8 cellular contexts compared by ENCODE assay signal in the genomic region with DNA sequence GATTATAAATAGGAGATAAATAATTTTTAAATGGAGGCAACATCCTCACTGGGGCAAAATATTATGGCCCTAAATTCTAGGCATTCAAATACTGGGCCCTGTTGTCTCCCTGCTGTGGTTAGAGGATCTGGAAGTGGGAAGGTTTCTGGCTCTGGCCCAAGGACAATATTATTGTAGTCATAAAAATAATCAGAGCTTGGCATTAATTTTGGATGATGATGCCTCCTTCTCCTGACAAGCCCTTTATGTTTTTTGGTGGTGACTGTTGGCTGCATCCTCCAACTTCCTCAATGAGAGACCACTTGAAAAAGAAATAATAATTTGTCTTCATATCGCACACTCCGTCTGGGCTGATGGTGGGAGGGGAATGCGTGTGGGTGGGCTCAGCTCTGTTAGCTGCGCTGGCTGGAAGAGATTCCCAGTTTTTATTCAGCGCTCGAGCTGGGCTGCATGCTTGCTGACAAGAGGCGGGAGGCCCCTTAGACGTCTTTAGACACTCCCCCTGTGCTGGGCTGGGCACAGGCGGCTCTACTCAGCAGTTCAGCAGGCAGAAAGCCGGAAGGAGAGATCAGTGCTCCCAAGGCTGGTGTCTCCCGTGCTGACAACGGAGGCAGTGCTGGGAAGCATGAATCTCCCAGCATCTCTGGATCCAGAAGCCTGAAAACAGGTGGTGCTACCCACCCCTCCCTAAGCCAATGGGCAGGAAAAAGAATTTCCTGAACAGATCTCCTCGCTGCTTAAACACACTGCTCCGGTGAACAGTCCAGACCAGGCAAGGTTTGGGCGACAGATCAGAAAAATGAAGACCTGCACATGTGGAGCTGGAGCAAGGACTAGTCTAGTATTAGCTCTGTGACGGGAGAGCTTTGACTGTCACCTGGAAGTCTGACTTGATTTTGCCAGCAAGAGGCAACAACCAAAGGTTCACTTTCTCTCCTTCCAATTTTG.
DNase-seq lines count a peak whose midpoint lies in the region; ATAC-seq, FAIRE-seq and TF ChIP-seq lines count a peak whose summit lies in the region.

No MANE protein-coding gene starts in this region.

- H3K79me2 ChIP-seq in GM12878 (ENCODE audit: control insufficient read depth, insufficient read depth, low read length), result no peaks in the 10 kb centered on the region
- H3K79me2 ChIP-seq in keratinocyte (ENCODE audit: control insufficient read depth, insufficient read depth, low read length), result no peaks in the 10 kb centered on the region

- H3K4me2 ChIP-seq in GM12878 (ENCODE audit: control insufficient read depth, insufficient read depth) (no peak overlapping the region), keratinocyte (ENCODE audit: control insufficient read depth, extremely low read depth, insufficient read depth, low read depth, low read length) (peak overlapping the region; percentile 24)

- H3K27me3 ChIP-seq in GM12878 (replicated peaks in 1 of 2; ENCODE audit: control insufficient read depth in 2 of 2, insufficient read depth in 2 of 2, low read length in 1 of 2) (no peaks in the 10 kb centered on the region; a peak in 1 of 4 replicates), keratinocyte (ENCODE audit: control insufficient read depth, extremely low read depth, insufficient read depth, low read length) (no peaks in the 10 kb centered on the region)

- H4K20me1 ChIP-seq in GM12878 (ENCODE audit: control insufficient read depth, insufficient read depth) (no peaks in the 10 kb centered on the region), keratinocyte (ENCODE audit: control insufficient read depth, extremely low read depth, insufficient read depth, low read length) (no peaks in the 10 kb centered on the region)

- H3K27ac Mint-ChIP-seq in immature natural killer cell, result no peak overlapping the region

- H3K9me3 Mint-ChIP-seq in immature natural killer cell, result no peaks in the 10 kb centered on the region

- H3K9ac ChIP-seq in GM12878 (ENCODE audit: control insufficient read depth, insufficient read depth, low read length) (no peak overlapping the region), keratinocyte (ENCODE audit: control insufficient read depth, extremely low read depth, insufficient read depth, low read length) (no peak overlapping the region)

- peaks cover 17% of the 10 kb centered on the region for H3K4me1 ChIP-seq in GM12878 (ENCODE audit: control insufficient read depth, insufficient read depth, low read length)
- H3K4me1 ChIP-seq in keratinocyte (ENCODE audit: control insufficient read depth, extremely low read depth, insufficient read depth, low read length), result peaks cover 38% of the 10 kb centered on the region

- TF ChIP-seq CTCF in GM12878 (IDR thresholded peaks at IDR 0.05 in 2 of 3, conservative IDR thresholded peaks at IDR 0.05 in 1 of 3; ENCODE audit: control insufficient read depth in 2 of 3, extremely low read depth in 1 of 3, insufficient read depth in 1 of 3, low read depth in 3 of 3, low read length in 3 of 3) (no peak), keratinocyte (optimal IDR thresholded peaks at IDR 0.05 in 1 of 3, IDR thresholded peaks at IDR 0.05 in 1 of 3, conservative IDR thresholded peaks at IDR 0.05 in 1 of 3; ENCODE audit: extremely low read depth in 1 of 3, insufficient read depth in 2 of 3, low read length in 3 of 3) (no peak)

- SMC1A ChIA-PET in GM12878 (lab: Charles Lee; ENCODE audit: uncharacterized antibody, unreplicated experiment), result interaction anchor here (6.6 kb wide), 1 partner anchor 14 kb away, joined by 56 read pairs; no protein-coding TSS in a partner anchor

- intact Hi-C loops in GM12878 (cut with micrococcal nuclease; ENCODE audit: unreplicated experiment), result no loop called here

- FAIRE-seq in GM12878 (lab: Jason Lieb, UNC), result no peak
- no peak for FAIRE-seq in keratinocyte (lab: Jason Lieb, UNC)

- H3K27me3 Mint-ChIP-seq in immature natural killer cell (ENCODE audit: low read depth in 3 of 3), result peaks cover 7 to 10% (median 8%) of the 10 kb centered on the region in 3 donors

- no TSS peak for BruUV-seq in GM12878 (replicated peaks; lab: Mats Ljungman, UMichigan)

- TF ChIP-seq RAD21 in GM12878 (IDR thresholded peaks at IDR 0.05; ENCODE audit: insufficient read depth, low read depth, low read length), result no peak

- peak; percentile 71 for ATAC-seq in GM12878

- in situ Hi-C loops in GM12878 (cut with MboI), result no loop called here

- POLR2A ChIA-PET in GM12878 (lab: Charles Lee), result no interaction called here

- H3K4me3 Mint-ChIP-seq in immature natural killer cell, result peak overlapping the region in 1 of 5 donors; percentile 2

- WGBS in GM12878 (ENCODE audit: insufficient coverage, insufficient replicate concordance, low lambda C conversion rate, missing lambda C conversion rate), result 4% methylated on average over 16 of the region's 16 CpGs

- RAD21 ChIA-PET in GM12878 (lab: Charles Lee; ENCODE audit: unreplicated experiment), result interaction anchor here (1.2 to 1.4 kb wide), 2 partner anchors 14 to 52 kb away, joined by 4 to 6 read pairs; no protein-coding TSS in a partner anchor

- H3K9me1 ChIP-seq in keratinocyte (ENCODE audit: control insufficient read depth, extremely low read depth, insufficient read depth, low read length), result no peaks in the 10 kb centered on the region

- H3K27ac ChIP-seq in GM12878 (ENCODE audit: control insufficient read depth, insufficient read depth) (no peak overlapping the region), keratinocyte (ENCODE audit: control insufficient read depth, insufficient read depth, low read length) (no peak overlapping the region), temporal lobe (ENCODE audit: low read depth, low read length) (peak overlapping the region; percentile 46)

- TF ChIP-seq POLR2A in GM12878 (IDR thresholded peaks at IDR 0.05; ENCODE audit: low read depth, low read length), result no peak

- no peaks in the 10 kb centered on the region for H3K36me3 Mint-ChIP-seq in immature natural killer cell

- CTCF ChIA-PET in GM12878 (lab: Yijun Ruan, JAX), result interaction anchor here (1.3 to 10.5 kb wide), 4 partner anchors 14 to 83 kb away, joined by 3 to 70 read pairs (median 5); no protein-coding TSS in a partner anchor

- no peak overlapping the region for H3K4me3 ChIP-seq in GM12878
- H3K4me3 ChIP-seq in keratinocyte (ENCODE audit: control insufficient read depth in 2 of 3, extremely low read depth in 1 of 3, insufficient read depth in 2 of 3, low read depth in 1 of 3, low read length in 3 of 3), result no peak overlapping the region

- H3K4me1 Mint-ChIP-seq in immature natural killer cell, result peaks cover 0 to 7% of the 10 kb centered on the region in 2 donors

- dilution Hi-C loops in keratinocyte (cut with MboI; ENCODE audit: extremely low pct_ligation_motif_present, low sequenced_read_pairs), result no loop called here

- no peaks in the 10 kb centered on the region for H3K36me3 ChIP-seq in GM12878 (ENCODE audit: control insufficient read depth in 2 of 2, insufficient read depth in 2 of 2, low read length in 1 of 2)
- no peaks in the 10 kb centered on the region for H3K36me3 ChIP-seq in keratinocyte (ENCODE audit: control insufficient read depth in 2 of 2, extremely low read depth in 1 of 2, insufficient read depth in 2 of 2, low read length in 2 of 2)

- no peak for TF ChIP-seq EP300 in GM12878 (IDR thresholded peaks at IDR 0.05; ENCODE audit: borderline replicate concordance in 1 of 2, control insufficient read depth in 1 of 2, low read depth in 2 of 2, low read length in 2 of 2)

- H3K9me3 ChIP-seq in GM12878 (replicated peaks; ENCODE audit: control insufficient read depth, insufficient read depth, low read length) (no peaks in the 10 kb centered on the region), keratinocyte (ENCODE audit: control insufficient read depth, low read depth, low read length) (no peaks in the 10 kb centered on the region)

- H2AFZ ChIP-seq in GM12878 (ENCODE audit: control insufficient read depth, low read depth, low read length) (peak overlapping the region; percentile 37), keratinocyte (ENCODE audit: control insufficient read depth, low read length) (peak overlapping the region; percentile 14)

- peak; percentile 14 for DNase-seq in A172 (ENCODE audit: low spot score)
- peak; percentile 93 for DNase-seq in NCI-H1105 treated with DMSO at 0.1 percent for 48 hours (lab: John Stamatoyannopoulos, UW)
- DNase-seq in GM12878 (ENCODE audit: low read depth, low spot score), result no peak
- no peak for DNase-seq in keratinocyte (ENCODE audit: low read depth, low spot score)
- no peak for DNase-seq in activated CD4-positive, alpha-beta T cell treated with anti-CD3 and anti-CD28 coated beads for 4 hours
- DNase-seq in NOMO-1 (lab: John Stamatoyannopoulos, UW; ENCODE audit: unreplicated experiment in 2 of 2), result no peak
- no peak for DNase-seq in immature natural killer cell

TF ChIP-seq in GM12878, 131 proteins besides CTCF, POLR2A, EP300 and RAD21:
- no peak for TF ChIP-seq BHLHE40 (IDR thresholded peaks at IDR 0.05; ENCODE audit: borderline replicate concordance in 1 of 2, low read depth in 2 of 2, low read length in 1 of 2)

Comparison
In these comparisons a context has a peak if more than half of its experiments do, and no peak if none do; other contexts are left out.
1. DNase-seq: peak in A172 (single experiment) and NCI-H1105 treated with DMSO at 0.1 percent for 48 hours (single experiment); none in GM12878 (single experiment), keratinocyte (single experiment), activated CD4-positive, alpha-beta T cell treated with anti-CD3 and anti-CD28 coated beads for 4 hours (0 of 2), NOMO-1 (0 of 2) and immature natural killer cell (0 of 3).